ENCODE assay signal across 17 cellular contexts in the genomic region with DNA sequence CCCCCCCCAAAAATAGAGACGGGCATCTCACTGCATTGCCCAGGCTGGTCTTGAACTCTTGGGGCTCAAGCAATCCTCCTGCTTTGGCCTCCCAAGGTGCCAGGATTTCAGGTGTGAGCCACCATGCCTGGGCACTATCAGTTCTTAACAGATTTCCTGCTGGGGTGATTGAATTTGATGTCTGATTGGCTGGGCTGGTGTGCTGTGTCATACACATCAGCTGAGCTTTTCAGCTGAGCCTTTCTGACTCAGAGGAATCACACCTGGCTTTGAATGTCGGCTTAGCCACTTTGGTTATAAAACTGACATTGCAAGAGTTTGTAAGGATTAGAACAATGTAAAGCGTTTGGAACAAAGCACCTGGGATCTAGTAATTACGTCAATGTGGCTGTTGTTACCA.
"Had no signal": no experiment of that assay in that cellular context is flagged by ENCODE, and none has a peak within 500 bp of the region (broad histone marks: within the 10 kb centered on the region; RNA-seq: fewer than 3 reads in every experiment).

No MANE protein-coding gene starts in this region.

- H3K27me3 Mint-ChIP-seq: activated CD4-positive, alpha-beta T cell treated with anti-CD3 and anti-CD28 coated beads, Interleukin-2, amount 10 ng/mL, durations not matched to agents 7 days and 5 days had no signal

- H3K36me3 ChIP-seq: adrenal gland, cardiac muscle cell, gastrocnemius medialis, pancreas, sigmoid colon, tibial nerve had no signal

- ATAC-seq: gastrocnemius medialis, natural killer cell had no signal

- H3K36me3 Mint-ChIP-seq: natural killer cell had no signal

- H3K27ac ChIP-seq: cardiac muscle cell, pancreas, SK-N-MC had no signal

- H3K9me3 Mint-ChIP-seq: activated CD4-positive, alpha-beta T cell treated with anti-CD3 and anti-CD28 coated beads, Interleukin-2, amount 10 ng/mL, durations not matched to agents 7 days and 5 days; activated naive CD4-positive, alpha-beta T cell treated with anti-CD3 and anti-CD28 coated beads, Interleukin-2, amount 50 U/mL, for 72 hours; natural killer cell had no signal

- H3K9me3 ChIP-seq: adrenal gland, gastrocnemius medialis, pancreas, sigmoid colon, tibial nerve had no signal

- H3K4me1 Mint-ChIP-seq: natural killer cell had no signal

- H3K4me3 ChIP-seq: adrenal gland, cardiac muscle cell, dorsolateral prefrontal cortex, gastrocnemius medialis, pancreas, sigmoid colon, SK-N-MC, tibial nerve had no signal

- DNase-seq: activated CD4-positive, alpha-beta T cell treated with anti-CD3 and anti-CD28 coated beads, Interleukin-2, amount 10 ng/mL, durations not matched to agents 7 days and 5 days; activated CD8-positive, alpha-beta memory T cell treated with anti-CD3 and anti-CD28 coated beads for 24 hours; activated CD8-positive, alpha-beta memory T cell treated with anti-CD3 and anti-CD28 coated beads, Interleukin-2, amount 50 U/mL, for 48 hours; activated effector memory CD4-positive, alpha-beta T cell treated with anti-CD3 and anti-CD28 coated beads, Interleukin-2, amount 50 U/mL, for 16 hours; activated T-cell treated with anti-CD3 and anti-CD28 coated beads, Interleukin-2, amount 50 U/mL, for 48 hours; adrenal gland; dorsolateral prefrontal cortex; gastrocnemius medialis; natural killer cell; pancreas; sigmoid colon; stimulated activated CD4-positive, alpha-beta T cell treated with anti-CD3 and anti-CD28 coated beads, Interleukin-4, amount 100 ng/mL, for 4 hours; T1000 had no signal

- H3K27me3 ChIP-seq: adrenal gland, cardiac muscle cell, dorsolateral prefrontal cortex, gastrocnemius medialis, pancreas, sigmoid colon, tibial nerve had no signal

- FAIRE-seq: pancreas had no signal

- H3K4me3 Mint-ChIP-seq: activated CD4-positive, alpha-beta T cell treated with anti-CD3 and anti-CD28 coated beads, Interleukin-2, amount 10 ng/mL, durations not matched to agents 7 days and 5 days; natural killer cell had no signal

- H3K27ac Mint-ChIP-seq: activated CD4-positive, alpha-beta T cell treated with anti-CD3 and anti-CD28 coated beads, Interleukin-2, amount 10 ng/mL, durations not matched to agents 7 days and 5 days; activated naive CD4-positive, alpha-beta T cell treated with anti-CD3 and anti-CD28 coated beads, Interleukin-2, amount 50 U/mL, for 72 hours; natural killer cell had no signal

- H3K4me1 ChIP-seq: pancreas, sigmoid colon had no signal
